8 cellular contexts compared by ENCODE assay signal in the genomic region with DNA sequence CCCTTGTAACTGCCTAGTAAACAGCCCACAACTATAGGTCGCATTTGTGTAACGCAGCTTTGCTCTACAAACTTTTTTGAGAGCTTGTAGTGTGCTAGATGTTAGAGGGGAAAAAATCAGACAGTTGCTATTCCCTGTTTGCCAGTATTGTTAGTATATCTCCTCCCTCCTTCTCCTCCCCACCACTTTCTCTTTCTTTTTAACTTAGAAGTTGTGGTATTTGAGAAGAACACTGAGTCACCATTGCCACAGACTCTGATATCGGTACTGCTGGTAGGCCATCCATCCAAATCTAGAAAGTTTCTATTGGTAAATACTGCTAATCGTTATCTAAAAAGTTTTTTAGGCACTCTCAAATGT. TPM values are rescaled to one million over a fixed set of nuclear protein-coding genes. Genes with fewer than 3 reads are reported as not detected.
DNase-seq lines count a peak whose midpoint lies in the region; ATAC-seq, FAIRE-seq and TF ChIP-seq lines count a peak whose summit lies in the region.

No MANE protein-coding gene starts in this region.

- TF ChIP-seq POLR2A in GM12891 (IDR thresholded peaks at IDR 0.05; ENCODE audit: low read depth, low read length): no peak

- no peaks in the 10 kb centered on the region for H3K27me3 ChIP-seq in NT2/D1 (ENCODE audit: insufficient read depth, insufficient read length)

- FAIRE-seq in GM12891 (lab: Jason Lieb, UNC): peak; percentile 64

- peaks cover 58% of the 10 kb centered on the region for H3K4me1 Mint-ChIP-seq in chondrocyte (ENCODE audit: low read depth)

- DNase-seq in GM12891 (ENCODE audit: insufficient read length, low spot score) (no peak), HCEC 1CT (peak; percentile 48), NT2/D1 (ENCODE audit: low read depth, low spot score) (no peak), chondrocyte (ENCODE audit: low spot score) (no peak), mucosa of descending colon (no peak), GM19238 (ENCODE audit: insufficient read length, low spot score) (no peak), sciatic nerve (ENCODE audit: low spot score) (no peak), UCSD-AML1 (lab: John Stamatoyannopoulos, UW; ENCODE audit: unreplicated experiment) (no peak)

- intact Hi-C loops in mucosa of descending colon (cut with DNase I, micrococcal nuclease) (no loop called here), sciatic nerve (cut with DNase I) (no loop called here)

- H3K4me3 ChIP-seq in NT2/D1 (ENCODE audit: insufficient read length, low read depth) (peak overlapping the region; percentile 96), mucosa of descending colon (peak overlapping the region; percentile 95)

- peak; percentile 28 for ATAC-seq in mucosa of descending colon
- ATAC-seq in sciatic nerve: no peak

- TF ChIP-seq CTCF in chondrocyte (IDR thresholded peaks at IDR 0.05): no peak
- no peak for TF ChIP-seq CTCF in mucosa of descending colon (IDR thresholded peaks at IDR 0.05)

- H3K4me1 ChIP-seq in NT2/D1 (ENCODE audit: insufficient read depth, insufficient read length) (no peaks in the 10 kb centered on the region), mucosa of descending colon (ENCODE audit: low read depth) (peaks cover 23% of the 10 kb centered on the region)

- H3K9me3 ChIP-seq in NT2/D1 (ENCODE audit: insufficient read depth, low read length) (no peaks in the 10 kb centered on the region), mucosa of descending colon (no peaks in the 10 kb centered on the region)

- H3K36me3 ChIP-seq in NT2/D1 (ENCODE audit: insufficient read depth, insufficient read length, low read length): peaks cover 48% of the 10 kb centered on the region
- peaks cover under 1% of the 10 kb centered on the region for H3K36me3 ChIP-seq in mucosa of descending colon (ENCODE audit: low read depth)

- peak overlapping the region; percentile 92 for H3K9ac ChIP-seq in NT2/D1 (ENCODE audit: insufficient read length, low read depth)

- H3K27ac Mint-ChIP-seq in chondrocyte (ENCODE audit: unreplicated experiment): peak overlapping the region; percentile 98

- no peaks in the 10 kb centered on the region for H3K9me3 Mint-ChIP-seq in chondrocyte (ENCODE audit: low read depth)

- H3K36me3 Mint-ChIP-seq in chondrocyte (ENCODE audit: low read depth): peaks cover 6% of the 10 kb centered on the region

- H3K4me3 Mint-ChIP-seq in chondrocyte (ENCODE audit: unreplicated experiment): peak overlapping the region; percentile 94

- H3K27me3 Mint-ChIP-seq in chondrocyte (ENCODE audit: low read depth): no peaks in the 10 kb centered on the region

TF ChIP-seq in GM12891, 5 proteins besides CTCF, POLR2A, EP300 and RAD21:
- TF ChIP-seq TAF1 (IDR thresholded peaks at IDR 0.05; ENCODE audit: low read depth, low read length) (no peak), POLR2AphosphoS5 (IDR thresholded peaks at IDR 0.05; ENCODE audit: low read depth, low read length) (no peak), POU2F2 (IDR thresholded peaks at IDR 0.05; ENCODE audit: low read depth, low read length) (no peak)

RNA-seq across cellular contexts. Expression of a gene that starts 0.7 kb away (rescaled TPM):
- polyA plus RNA-seq in GM12891 (2012; ENCODE audit: low read depth, missing spikeins): 178 TPM
- total RNA-seq in chondrocyte (82.6 to 93.7 TPM (median 85.5 TPM) in 3 replicates), mucosa of descending colon (10 to 100 TPM; 56.9 to 68.4 (median 60.2) TPM), sciatic nerve (49.2 TPM)

RNA-seq across cellular contexts. Expression of a gene that starts 59.2 kb away (rescaled TPM):
- 6.2 TPM for polyA plus RNA-seq in GM12891 (2012; ENCODE audit: low read depth, missing spikeins)
- 14.0 to 32.5 TPM (median 14.7 TPM) in 3 replicates for total RNA-seq in chondrocyte
- 10 to 100 TPM; 43.0 to 65.5 (median 46.3) TPM for total RNA-seq in mucosa of descending colon
- 10.1 TPM for total RNA-seq in sciatic nerve
